Comparison of ENCODE assay signal across 1 cellular context in genomic region chr2:27212626-27213471, GRCh38.
TF ChIP-seq lines count a peak whose summit lies in the region.

No MANE protein-coding gene starts in this region.

TF ChIP-seq in HepG2, 621 proteins besides CTCF, POLR2A, EP300 and RAD21 (continued from another document and continues in another):
- TF ChIP-seq, protein P1, sequence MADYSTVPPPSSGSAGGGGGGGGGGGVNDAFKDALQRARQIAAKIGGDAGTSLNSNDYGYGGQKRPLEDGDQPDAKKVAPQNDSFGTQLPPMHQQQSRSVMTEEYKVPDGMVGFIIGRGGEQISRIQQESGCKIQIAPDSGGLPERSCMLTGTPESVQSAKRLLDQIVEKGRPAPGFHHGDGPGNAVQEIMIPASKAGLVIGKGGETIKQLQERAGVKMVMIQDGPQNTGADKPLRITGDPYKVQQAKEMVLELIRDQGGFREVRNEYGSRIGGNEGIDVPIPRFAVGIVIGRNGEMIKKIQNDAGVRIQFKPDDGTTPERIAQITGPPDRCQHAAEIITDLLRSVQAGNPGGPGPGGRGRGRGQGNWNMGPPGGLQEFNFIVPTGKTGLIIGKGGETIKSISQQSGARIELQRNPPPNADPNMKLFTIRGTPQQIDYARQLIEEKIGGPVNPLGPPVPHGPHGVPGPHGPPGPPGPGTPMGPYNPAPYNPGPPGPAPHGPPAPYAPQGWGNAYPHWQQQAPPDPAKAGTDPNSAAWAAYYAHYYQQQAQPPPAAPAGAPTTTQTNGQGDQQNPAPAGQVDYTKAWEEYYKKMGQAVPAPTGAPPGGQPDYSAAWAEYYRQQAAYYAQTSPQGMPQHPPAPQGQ (CRISPR knock-in tag; IDR thresholded peaks at IDR 0.05; ENCODE audit: borderline replicate concordance) = no peak
- TF ChIP-seq CC2D1A (CRISPR knock-in tag; IDR thresholded peaks at IDR 0.05) = peak; percentile 71; the same call in 1 of the 2 replicates
- no peak for TF ChIP-seq ZBTB38 (CRISPR knock-in tag; IDR thresholded peaks at IDR 0.05)
- peak; percentile 2; the same call in 1 of the 2 replicates for TF ChIP-seq ZNF224 (CRISPR knock-in tag; IDR thresholded peaks at IDR 0.05)
- TF ChIP-seq MEIS2 (CRISPR knock-in tag; IDR thresholded peaks at IDR 0.05) = no peak
- TF ChIP-seq CREB3 (CRISPR knock-in tag; IDR thresholded peaks at IDR 0.05) = peak; percentile 52; the same call in 1 of the 2 replicates
- TF ChIP-seq ZFP37 (CRISPR knock-in tag; IDR thresholded peaks at IDR 0.05; ENCODE audit: borderline replicate concordance) = 0 out of 2 replicates have a peak, but pooled peaks have one; percentile 16
- no peak for TF ChIP-seq RFXAP (CRISPR knock-in tag; IDR thresholded peaks at IDR 0.05; ENCODE audit: borderline replicate concordance)
- no peak for TF ChIP-seq ELK4 (CRISPR knock-in tag; IDR thresholded peaks at IDR 0.05; ENCODE audit: borderline replicate concordance)
- no peak for TF ChIP-seq TEAD2 (CRISPR knock-in tag; IDR thresholded peaks at IDR 0.05)
- no peak for TF ChIP-seq ZNF136 (CRISPR knock-in tag; IDR thresholded peaks at IDR 0.05; ENCODE audit: low read depth)
- TF ChIP-seq SSRP1 (CRISPR knock-in tag; IDR thresholded peaks at IDR 0.05) = peak; percentile 45; the same call in 1 of the 2 replicates
- no peak for TF ChIP-seq ZNF704 (CRISPR knock-in tag; IDR thresholded peaks at IDR 0.05; ENCODE audit: borderline replicate concordance)
- 0 out of 2 replicates have a peak, but pooled peaks have one; percentile 20 for TF ChIP-seq ZNF512 (CRISPR knock-in tag; IDR thresholded peaks at IDR 0.05)
- TF ChIP-seq GTF3A (CRISPR knock-in tag; conservative IDR thresholded peaks at IDR 0.05) = no peak
- no peak; the same call in 1 of the 2 replicates for TF ChIP-seq SAFB2 (CRISPR knock-in tag; IDR thresholded peaks at IDR 0.05; ENCODE audit: borderline replicate concordance, low read depth)
- TF ChIP-seq FOXJ3 (CRISPR knock-in tag; IDR thresholded peaks at IDR 0.05; ENCODE audit: borderline replicate concordance) = no peak
- 0 out of 2 replicates have a peak, but pooled peaks have one; percentile 31 for TF ChIP-seq POLR2AphosphoS2 (IDR thresholded peaks at IDR 0.05; ENCODE audit: low read depth, low read length)
- TF ChIP-seq ZNF777 (CRISPR knock-in tag; IDR thresholded peaks at IDR 0.05) = no peak; the same call in 1 of the 2 replicates
- TF ChIP-seq PHF8 (CRISPR knock-in tag; IDR thresholded peaks at IDR 0.05) = no peak
- no peak for TF ChIP-seq ZNF792 (CRISPR knock-in tag; IDR thresholded peaks at IDR 0.05)
- no peak for TF ChIP-seq ZNF124 (CRISPR knock-in tag; IDR thresholded peaks at IDR 0.05)
- TF ChIP-seq HIC2 (CRISPR knock-in tag; IDR thresholded peaks at IDR 0.05; ENCODE audit: low read depth) = no peak
- TF ChIP-seq ZNF597 (CRISPR knock-in tag; IDR thresholded peaks at IDR 0.05) = no peak
- TF ChIP-seq SIX4 (CRISPR knock-in tag; IDR thresholded peaks at IDR 0.05) = 0 out of 2 replicates have a peak, but pooled peaks have one; percentile 3
- peak; percentile 49 for TF ChIP-seq CEBPG (CRISPR knock-in tag; IDR thresholded peaks at IDR 0.05)
- TF ChIP-seq KLF16 (CRISPR knock-in tag; IDR thresholded peaks at IDR 0.05) = no peak; a peak in 1 of 4 replicates
- no peak for TF ChIP-seq ZNF207 (IDR thresholded peaks at IDR 0.05; ENCODE audit: borderline replicate concordance)
- TF ChIP-seq ZNF510 (CRISPR knock-in tag; IDR thresholded peaks at IDR 0.05; ENCODE audit: low read depth) = 0 out of 2 replicates have a peak, but pooled peaks have one; percentile 1
- TF ChIP-seq IRX3 (CRISPR knock-in tag; IDR thresholded peaks at IDR 0.05; ENCODE audit: borderline replicate concordance, low read depth) = 0 out of 2 replicates have a peak, but pooled peaks have one; percentile 5
- TF ChIP-seq ZNF446 (CRISPR knock-in tag; IDR thresholded peaks at IDR 0.05) = no peak
- TF ChIP-seq ZSCAN25 (CRISPR knock-in tag; IDR thresholded peaks at IDR 0.05) = no peak
- TF ChIP-seq CSRNP1 (CRISPR knock-in tag; IDR thresholded peaks at IDR 0.05) = peak; percentile 2; the same call in 1 of the 2 replicates
- no peak for TF ChIP-seq NFYC (CRISPR knock-in tag; IDR thresholded peaks at IDR 0.05)
- no peak for TF ChIP-seq KAT7 (CRISPR knock-in tag; IDR thresholded peaks at IDR 0.05; ENCODE audit: borderline replicate concordance)
- peak; percentile 8; the same call in 1 of the 2 replicates for TF ChIP-seq ZNF816 (CRISPR knock-in tag; IDR thresholded peaks at IDR 0.05; ENCODE audit: borderline replicate concordance)
- no peak for TF ChIP-seq ZNF24 (IDR thresholded peaks at IDR 0.05)
- TF ChIP-seq ZBTB25 (CRISPR knock-in tag; IDR thresholded peaks at IDR 0.05) = 0 out of 2 replicates have a peak, but pooled peaks have one; percentile 14
- TF ChIP-seq ZNF350 (CRISPR knock-in tag; IDR thresholded peaks at IDR 0.05; ENCODE audit: borderline replicate concordance, low read depth) = 0 out of 2 replicates have a peak, but pooled peaks have one; percentile 0
- TF ChIP-seq CEBPB (IDR thresholded peaks at IDR 0.05; ENCODE audit: borderline replicate concordance, low read depth, low read length) = peak; percentile 67
- TF ChIP-seq KLF6 (CRISPR knock-in tag; IDR thresholded peaks at IDR 0.05) = no peak
- peak in 1 of 2 experiments; percentile 0; a peak in 2 of 4 replicates for TF ChIP-seq NR2F1 (CRISPR knock-in tag; IDR thresholded peaks at IDR 0.05)
- 0 out of 2 replicates have a peak, but pooled peaks have one; percentile 1 for TF ChIP-seq HOXA9 (CRISPR knock-in tag; IDR thresholded peaks at IDR 0.05; ENCODE audit: borderline replicate concordance)
- TF ChIP-seq TAF1 (CRISPR knock-in tag; IDR thresholded peaks at IDR 0.05) = no peak
- 0 out of 2 replicates have a peak, but pooled peaks have one; percentile 7 for TF ChIP-seq HMG20B (CRISPR knock-in tag; conservative IDR thresholded peaks at IDR 0.05)
- TF ChIP-seq ZFAT (CRISPR knock-in tag; conservative IDR thresholded peaks at IDR 0.05) = peak; percentile 90; the same call in 1 of the 2 replicates
- TF ChIP-seq, protein P2, sequence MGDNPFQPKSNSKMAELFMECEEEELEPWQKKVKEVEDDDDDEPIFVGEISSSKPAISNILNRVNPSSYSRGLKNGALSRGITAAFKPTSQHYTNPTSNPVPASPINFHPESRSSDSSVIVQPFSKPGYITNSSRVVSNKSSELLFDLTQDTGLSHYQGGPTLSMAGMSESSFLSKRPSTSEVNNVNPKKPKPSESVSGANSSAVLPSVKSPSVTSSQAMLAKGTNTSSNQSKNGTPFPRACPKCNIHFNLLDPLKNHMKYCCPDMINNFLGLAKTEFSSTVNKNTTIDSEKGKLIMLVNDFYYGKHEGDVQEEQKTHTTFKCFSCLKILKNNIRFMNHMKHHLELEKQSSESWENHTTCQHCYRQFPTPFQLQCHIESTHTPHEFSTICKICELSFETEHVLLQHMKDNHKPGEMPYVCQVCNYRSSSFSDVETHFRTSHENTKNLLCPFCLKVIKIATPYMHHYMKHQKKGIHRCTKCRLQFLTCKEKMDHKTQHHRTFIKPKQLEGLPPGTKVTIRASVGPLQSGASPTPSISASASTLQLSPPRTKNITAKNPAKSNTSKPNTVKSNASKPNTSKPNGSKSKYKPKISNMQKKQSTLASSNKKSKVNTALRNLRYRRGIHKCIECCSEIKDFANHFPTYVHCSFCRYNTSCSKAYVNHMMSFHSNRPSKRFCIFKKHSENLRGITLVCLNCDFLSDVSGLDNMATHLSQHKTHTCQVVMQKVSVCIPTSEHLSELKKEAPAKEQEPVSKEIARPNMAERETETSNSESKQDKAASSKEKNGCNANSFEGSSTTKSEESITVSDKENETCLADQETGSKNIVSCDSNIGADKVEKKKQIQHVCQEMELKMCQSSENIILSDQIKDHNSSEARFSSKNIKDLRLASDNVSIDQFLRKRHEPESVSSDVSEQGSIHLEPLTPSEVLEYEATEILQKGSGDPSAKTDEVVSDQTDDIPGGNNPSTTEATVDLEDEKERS (CRISPR knock-in tag; IDR thresholded peaks at IDR 0.05) = 0 out of 2 replicates have a peak, but pooled peaks have one; percentile 6
- TF ChIP-seq ZGPAT (CRISPR knock-in tag; IDR thresholded peaks at IDR 0.05) = peak; percentile 1; the same call in 1 of the 2 replicates
